In genomic region chr1:110203021-110203661, GRCh38 we compare ENCODE assay signal across 8 cellular contexts. TPM values are rescaled to one million over a fixed set of nuclear protein-coding genes. Genes with fewer than 3 reads are reported as not detected.
A peak's percentile ranks its signal among the peaks of the same experiment; 100 is the strongest.
DNase-seq lines count a peak whose midpoint lies in the region; ATAC-seq and TF ChIP-seq lines count a peak whose summit lies in the region.

No MANE protein-coding gene starts in this region.

- H3K4me3 ChIP-seq in Panc1 (ENCODE audit: low read depth in 2 of 2, low read length in 2 of 2) (no peak overlapping the region), neuronal stem cell (ENCODE audit: low read length in 2 of 2) (no peak overlapping the region)

- no peak overlapping the region for H3K14ac ChIP-seq in neuronal stem cell (ENCODE audit: low read length)

- H3K36me3 Mint-ChIP-seq in type B pancreatic cell: no peaks in the 10 kb centered on the region

- H2AFZ ChIP-seq in neuronal stem cell (ENCODE audit: low read length): peak overlapping the region; percentile 64

- H3K4me1 ChIP-seq in Panc1 (ENCODE audit: control insufficient read depth, insufficient read depth, low read length) (peaks cover 4% of the 10 kb centered on the region; the same call in 1 of the 2 replicates), neuronal stem cell (ENCODE audit: control insufficient read depth in 2 of 2, insufficient read depth in 1 of 2, low read depth in 1 of 2, low read length in 2 of 2) (peaks cover 0 to 2% of the 10 kb centered on the region in 2 donors)

- peak overlapping the region; percentile 46 for H3K18ac ChIP-seq in neuronal stem cell (ENCODE audit: low read length)

- ATAC-seq in Panc1: peak; percentile 69
- ATAC-seq in GM18505 (IDR thresholded peaks at IDR 0.05; ENCODE audit: unreplicated experiment): no peak

- H2BK15ac ChIP-seq in neuronal stem cell (ENCODE audit: low read length): no peak overlapping the region

- no peak overlapping the region for H3K23ac ChIP-seq in neuronal stem cell (ENCODE audit: low read depth, low read length, poor library complexity)

- H3K9me3 ChIP-seq in Panc1 (ENCODE audit: control insufficient read depth, insufficient read depth, low read depth, low read length) (no peaks in the 10 kb centered on the region), neuronal stem cell (replicated peaks in 1 of 2; ENCODE audit: control insufficient read depth in 2 of 2, insufficient read depth in 1 of 2, low read depth in 1 of 2, low read length in 2 of 2) (no peaks in the 10 kb centered on the region)

- peaks cover 32% of the 10 kb centered on the region for H3K27me3 Mint-ChIP-seq in type B pancreatic cell

- H3K4me3 Mint-ChIP-seq in type B pancreatic cell: no peak overlapping the region

- H3K4ac ChIP-seq in neuronal stem cell (ENCODE audit: low read length): no peak overlapping the region

- no peak for TF ChIP-seq POLR2A in GM18505 (IDR thresholded peaks at IDR 0.05; ENCODE audit: borderline replicate concordance, extremely low read depth, insufficient read depth, insufficient read length)

- peak; percentile 85 for DNase-seq in DMS53 (lab: John Stamatoyannopoulos, UW)
- DNase-seq in KBM-7: peak; percentile 86
- DNase-seq in Panc1 (ENCODE audit: low read depth, low spot score): no peak
- peak; percentile 70 for DNase-seq in activated T-cell treated with anti-CD3 and anti-CD28 coated beads for 4 hours
- peak; percentile 44 for DNase-seq in fibroblast of gingiva (ENCODE audit: low read depth)
- peak; percentile 76 for DNase-seq in neuronal stem cell (ENCODE audit: low spot score)
- DNase-seq in type B pancreatic cell (ENCODE audit: extremely low spot score, unreplicated experiment): no peak

- no peak overlapping the region for H3K4me2 ChIP-seq in neuronal stem cell (ENCODE audit: insufficient read depth, low read length, poor library complexity, severe bottlenecking)

- in situ Hi-C loops in KBM-7 (cut with MboI; ENCODE audit: low pct_unique_long_range_greater_than_20kb, low sequenced_read_pairs) (loop anchor here (25.0 kb wide), 1 partner anchor 109 kb away; no protein-coding TSS in a partner anchor), Panc1 (cut with HindIII; ENCODE audit: low pct_unique_long_range_greater_than_20kb, low sequenced_read_pairs) (no loop called here)

- POLR2A ChIA-PET in Panc1 (lab: Charles Lee): interaction anchor here (0.6 kb wide), 1 partner anchor 110 kb away, joined by 3 read pairs; no protein-coding TSS in a partner anchor

- BruUV-seq in Panc1 (replicated peaks; lab: Mats Ljungman, UMichigan): no TSS peak

- TF ChIP-seq CTCF in Panc1 (IDR thresholded peaks at IDR 0.05) (peak; percentile 84), type B pancreatic cell (conservative IDR thresholded peaks at IDR 0.05) (peak; percentile 91)

- H3K9me3 Mint-ChIP-seq in type B pancreatic cell: no peaks in the 10 kb centered on the region

- no peak overlapping the region for H4K8ac ChIP-seq in neuronal stem cell (ENCODE audit: low read depth, low read length)

- no peak overlapping the region for H3K9ac ChIP-seq in neuronal stem cell (ENCODE audit: low read depth, low read length, poor library complexity)

- H3K36me3 ChIP-seq in Panc1 (ENCODE audit: control insufficient read depth, insufficient read depth, low read length): no peaks in the 10 kb centered on the region
- no peaks in the 10 kb centered on the region for H3K36me3 ChIP-seq in neuronal stem cell (replicated peaks in 1 of 2; ENCODE audit: control insufficient read depth in 2 of 2, insufficient read depth in 2 of 2, low read length in 2 of 2)

- no peaks in the 10 kb centered on the region for H3K79me1 ChIP-seq in neuronal stem cell (ENCODE audit: low read depth, low read length)

- H3K27ac ChIP-seq in Panc1 (ENCODE audit: low read length) (no peak overlapping the region), neuronal stem cell (replicated peaks; ENCODE audit: low read length) (no peak overlapping the region)

- H2BK120ac ChIP-seq in neuronal stem cell (ENCODE audit: low read depth, low read length): no peak overlapping the region

- no peak overlapping the region for H2BK12ac ChIP-seq in neuronal stem cell (ENCODE audit: low read length)

- H4K91ac ChIP-seq in neuronal stem cell (ENCODE audit: low read depth, low read length, poor library complexity): no peak overlapping the region

- intact Hi-C loops in Panc1 (cut with micrococcal nuclease; ENCODE audit: unreplicated experiment): no loop called here

- no peaks in the 10 kb centered on the region for H3K27me3 ChIP-seq in Panc1 (ENCODE audit: control insufficient read depth, insufficient read depth, low read length)
- H3K27me3 ChIP-seq in neuronal stem cell (ENCODE audit: control insufficient read depth in 3 of 3, insufficient read depth in 3 of 3, low read depth in 1 of 3, low read length in 3 of 3): peaks cover 0 to 35% (median 0%) of the 10 kb centered on the region in 3 experiments

- H3K4me1 Mint-ChIP-seq in type B pancreatic cell (ENCODE audit: unreplicated experiment): peaks cover 7% of the 10 kb centered on the region

- no peak overlapping the region for H2AK5ac ChIP-seq in neuronal stem cell (ENCODE audit: low read depth, low read length)

- WGBS in neuronal stem cell (ENCODE audit: extremely low coverage in 2 of 2, insufficient read length in 2 of 2, insufficient replicate concordance in 1 of 2), 2 donors: no CpG with 5 or more reads among the region's 6 CpGs

- H2BK5ac ChIP-seq in neuronal stem cell (ENCODE audit: low read length): no peak overlapping the region

- H3K27ac Mint-ChIP-seq in type B pancreatic cell: peak overlapping the region; percentile 37

- CTCF ChIA-PET in Panc1 (lab: Charles Lee): interaction anchor here (1.3 to 1.7 kb wide), 3 partner anchors 110 to 293 kb away, joined by 3 to 11 read pairs (median 7); no protein-coding TSS in a partner anchor

RNA-seq across cellular contexts. Expression of gene KCNC4, which starts 7.0 kb away (rescaled TPM):
- total RNA-seq in Panc1 (2021; ENCODE audit: unreplicated experiment): 15.4 TPM
- polyA plus RNA-seq in Panc1 (2012; ENCODE audit: insufficient read length): 12.5 TPM
- 3.3 TPM for polyA plus RNA-seq in neuronal stem cell (2013, experiment 1 of 2)
- 3.2 TPM for polyA plus RNA-seq in neuronal stem cell (2013, experiment 2 of 2)
- 3.4 and 4.8 TPM in 2 replicates for total RNA-seq in type B pancreatic cell (ENCODE audit: low replicate concordance)

RNA-seq across cellular contexts. Expression of gene SLC6A17, which starts 52.8 kb away (rescaled TPM):
- 5.7 TPM for total RNA-seq in Panc1 (2021; ENCODE audit: unreplicated experiment)
- 5.5 TPM for polyA plus RNA-seq in Panc1 (2012; ENCODE audit: insufficient read length)
- polyA plus RNA-seq in neuronal stem cell (2013, experiment 1 of 2): 0.11 TPM
- polyA plus RNA-seq in neuronal stem cell (2013, experiment 2 of 2): 0.07 TPM
- total RNA-seq in type B pancreatic cell (ENCODE audit: low replicate concordance): 0.50 and 0.58 TPM in 2 replicates

Comparison
In these comparisons a context has a peak if more than half of its experiments do, and no peak if none do; other contexts are left out.
1. DNase-seq: peak in DMS53 (single experiment), KBM-7 (single experiment), activated T-cell treated with anti-CD3 and anti-CD28 coated beads for 4 hours (single experiment), fibroblast of gingiva (single experiment) and neuronal stem cell (single experiment); none in Panc1 (single experiment) and type B pancreatic cell (single experiment).